ENCODE assay signal across 9 cellular contexts in the genomic region with DNA sequence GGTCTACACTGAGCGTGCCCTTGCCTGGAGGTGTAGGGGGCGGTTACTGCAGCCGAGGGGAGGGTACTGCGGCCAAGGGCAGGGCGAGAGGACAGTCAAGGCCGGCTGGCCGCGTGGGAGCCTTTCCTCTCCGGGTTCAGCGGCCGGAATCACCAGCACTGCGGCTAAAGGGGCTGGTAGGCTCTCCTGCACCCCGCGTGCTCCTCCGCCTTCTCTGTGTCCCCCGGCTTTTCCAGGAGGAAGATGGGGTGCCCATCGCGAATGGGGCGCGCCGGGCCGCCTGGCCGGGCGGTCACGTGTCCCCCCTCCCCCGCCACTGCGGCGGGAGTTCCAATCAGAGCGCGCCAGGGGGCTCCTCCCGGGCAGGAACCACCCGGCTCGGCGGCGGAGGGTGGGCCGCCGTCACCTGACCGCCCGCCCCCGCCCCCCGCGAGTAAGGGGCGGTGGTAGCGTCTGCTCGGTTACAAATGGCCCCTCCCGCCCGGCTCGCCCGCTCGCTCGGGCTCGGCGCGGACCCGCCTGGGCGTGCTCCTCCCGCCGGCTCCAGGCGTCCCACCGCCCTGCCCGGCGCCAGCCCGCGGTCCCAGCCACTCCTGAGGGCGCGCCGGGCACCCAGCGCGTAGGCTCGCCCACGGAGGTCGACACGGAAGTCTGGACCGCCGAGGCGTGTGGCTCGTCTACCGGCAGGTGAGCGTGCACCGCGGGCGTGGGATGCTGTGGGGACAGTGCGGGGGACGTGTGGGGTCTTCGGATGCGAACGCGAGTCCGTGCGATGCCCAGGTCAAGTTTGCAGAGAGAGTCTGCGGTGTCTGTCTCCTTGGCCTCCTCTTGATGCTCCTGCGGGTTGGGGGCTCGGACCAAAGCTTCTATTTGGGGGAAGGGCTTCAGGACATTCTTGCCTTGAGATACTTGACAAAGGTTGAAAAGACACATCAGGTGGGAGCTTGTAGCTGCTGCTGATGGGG.
DNase-seq lines count a peak whose midpoint lies in the region; ATAC-seq and TF ChIP-seq lines count a peak whose summit lies in the region.
"Had no signal": no experiment of that assay in that cellular context is flagged by ENCODE, and none has a peak within 500 bp of the region (broad histone marks: within the 10 kb centered on the region; RNA-seq: fewer than 3 reads in every experiment).

No MANE protein-coding gene starts in this region.

- H3K4me1 Mint-ChIP-seq in activated CD8-positive, alpha-beta T cell treated with anti-CD3 and anti-CD28 coated beads for 36 hours (ENCODE audit: low read depth): peaks cover 38% of the 10 kb centered on the region

- ATAC-seq in GM18505 (IDR thresholded peaks at IDR 0.05; ENCODE audit: unreplicated experiment) (no peak), Right ventricle myocardium superior (ENCODE audit: poor library complexity) (peak; percentile 48), GM18873 (IDR thresholded peaks at IDR 0.05; ENCODE audit: low FRiP score, unreplicated experiment) (no peak)
- ATAC-seq in activated CD8-positive, alpha-beta T cell treated with anti-CD3 and anti-CD28 coated beads for 36 hours: no peak
- ATAC-seq: K562 had no signal

- intact Hi-C loops in activated CD8-positive, alpha-beta T cell treated with anti-CD3 and anti-CD28 coated beads for 36 hours (cut with micrococcal nuclease): no loop called here
- intact Hi-C loops in Right ventricle myocardium superior (cut with DNase I) (no loop called here), posterior cingulate gyrus (cut with DNase I) (no loop called here), adrenal gland (cut with DNase I) (no loop called here)

- no peak overlapping the region for H3K27ac Mint-ChIP-seq in activated CD8-positive, alpha-beta T cell treated with anti-CD3 and anti-CD28 coated beads for 36 hours

- H3K4me3 Mint-ChIP-seq in activated CD8-positive, alpha-beta T cell treated with anti-CD3 and anti-CD28 coated beads for 36 hours: peak overlapping the region; percentile 45

- H3K36me3 Mint-ChIP-seq in activated CD8-positive, alpha-beta T cell treated with anti-CD3 and anti-CD28 coated beads for 36 hours (ENCODE audit: low read depth): peaks cover 3% of the 10 kb centered on the region

- POLR2A ChIA-PET in activated CD8-positive, alpha-beta T cell treated with anti-CD3 and anti-CD28 coated beads for 36 hours (lab: Charles Lee): no interaction called here

- WGBS in adrenal gland, 4 donors: 1 to 6% (median 2%) methylated on average over 12 to 93 of the region's 93 CpGs

- H3K9me3 ChIP-seq in adrenal gland (replicated peaks in 1 of 3): no peaks in the 10 kb centered on the region

- H3K9me3 Mint-ChIP-seq in activated CD8-positive, alpha-beta T cell treated with anti-CD3 and anti-CD28 coated beads for 36 hours: no peaks in the 10 kb centered on the region

- CTCF ChIA-PET in activated CD8-positive, alpha-beta T cell treated with anti-CD3 and anti-CD28 coated beads for 36 hours (lab: Charles Lee): interaction anchor here (1.4 kb wide), 1 partner anchor 12 kb away, joined by 3 read pairs; no protein-coding TSS in a partner anchor

- H3K27me3 ChIP-seq in adrenal gland: peaks cover 73% of the 10 kb centered on the region

- TF ChIP-seq POLR2A in GM18505 (IDR thresholded peaks at IDR 0.05; ENCODE audit: borderline replicate concordance, extremely low read depth, insufficient read depth, insufficient read length): peak; percentile 31
- no peak for TF ChIP-seq POLR2A in adrenal gland (IDR thresholded peaks at IDR 0.05)

- H3K27me3 Mint-ChIP-seq in activated CD8-positive, alpha-beta T cell treated with anti-CD3 and anti-CD28 coated beads for 36 hours: peaks cover 68% of the 10 kb centered on the region

- TF ChIP-seq CTCF in AG09319 (IDR thresholded peaks at IDR 0.05; ENCODE audit: low read depth, low read length) (no peak), adrenal gland (IDR thresholded peaks at IDR 0.05) (no peak)
- TF ChIP-seq CTCF in activated CD8-positive, alpha-beta T cell treated with anti-CD3 and anti-CD28 coated beads for 36 hours (IDR thresholded peaks at IDR 0.05): no peak

- no peaks in the 10 kb centered on the region for H3K36me3 ChIP-seq in adrenal gland (replicated peaks in 1 of 2)

- no peak overlapping the region for H3K27ac ChIP-seq in adrenal gland

- peak overlapping the region; percentile 40 for H3K4me3 ChIP-seq in Jurkat, Clone E6-1 (ENCODE audit: low read length)
- peak overlapping the region in 2 of 4 donors; percentile 12 to 51 for H3K4me3 ChIP-seq in adrenal gland
- H3K4me3 ChIP-seq: K562 had no signal

- peaks cover 27 to 49% of the 10 kb centered on the region in 2 donors for H3K4me1 ChIP-seq in adrenal gland (replicated peaks in 1 of 2)

- DNase-seq in AG09319 (ENCODE audit: extremely low read depth, low read depth) (peak; percentile 44), Right ventricle myocardium superior (no peak), posterior cingulate gyrus (peak in 9 of 10 donors; percentile 60 to 96 (median 76)), adrenal gland (no peak)
- peak; percentile 5 for DNase-seq in Jurkat, Clone E6-1 (ENCODE audit: low read depth, low spot score)
- peak; percentile 19 for DNase-seq in activated CD8-positive, alpha-beta T cell treated with anti-CD3 and anti-CD28 coated beads for 36 hours

Comparison
In these comparisons a context has a peak if more than half of its experiments do, and no peak if none do; other contexts are left out.
1. DNase-seq: peak in AG09319 (single experiment), Jurkat, Clone E6-1 (single experiment), activated CD8-positive, alpha-beta T cell treated with anti-CD3 and anti-CD28 coated beads for 36 hours (single experiment) and posterior cingulate gyrus (9 of 10); none in Right ventricle myocardium superior (single experiment) and adrenal gland (0 of 7).